Comparison of ENCODE assay signal across 11 cellular contexts in genomic region chr5:172909931-172910502, GRCh38. TPM values are rescaled to one million over a fixed set of nuclear protein-coding genes. Genes with fewer than 3 reads are reported as not detected.
A peak's percentile ranks its signal among the peaks of the same experiment; 100 is the strongest.
DNase-seq lines count a peak whose midpoint lies in the region; ATAC-seq, FAIRE-seq and TF ChIP-seq lines count a peak whose summit lies in the region.
"Had no signal": no experiment of that assay in that cellular context is flagged by ENCODE, and none has a peak within 500 bp of the region (broad histone marks: within the 10 kb centered on the region; RNA-seq: fewer than 3 reads in every experiment).

No MANE protein-coding gene starts in this region.

- H3K18ac ChIP-seq in trophoblast cell (ENCODE audit: low read length): no peak overlapping the region

- intact Hi-C loops in sciatic nerve (cut with DNase I): no loop called here

- FAIRE-seq in H54 (lab: Jason Lieb, UNC): no peak

- H3K27ac Mint-ChIP-seq in activated T-helper 17 cell treated with anti-CD3 and anti-CD28 coated beads, Interleukin-2, amount 50 U/mL, for 72 hours: no peak overlapping the region

- no peak overlapping the region for H2AK5ac ChIP-seq in trophoblast cell (ENCODE audit: low read length)

- H3K27me3 ChIP-seq in trophoblast cell (ENCODE audit: insufficient read depth, low read length): no peaks in the 10 kb centered on the region

- peaks cover 17 to 18% of the 10 kb centered on the region in 2 experiments for H3K4me1 ChIP-seq in trophoblast cell (ENCODE audit: control insufficient read depth in 1 of 2, insufficient read depth in 2 of 2, low read length in 2 of 2)

- no peak overlapping the region for H3K4me2 ChIP-seq in trophoblast cell (ENCODE audit: low read length)

- no peak overlapping the region for H2BK5ac ChIP-seq in trophoblast cell (ENCODE audit: low read depth, low read length, poor library complexity)

- no peak overlapping the region for H3K14ac ChIP-seq in trophoblast cell (ENCODE audit: low read length)

- peak; percentile 85 for DNase-seq in EL
- DNase-seq in fibroblast of the conjunctiva (ENCODE audit: low read depth): peak; percentile 78
- DNase-seq in sciatic nerve (ENCODE audit: low spot score): peak; percentile 59
- DNase-seq in H54 (ENCODE audit: insufficient read length, low spot score): no peak
- no peak for DNase-seq in trophoblast cell
- DNase-seq in DMS79 (lab: John Stamatoyannopoulos, UW): no peak
- DNase-seq: cerebellar nuclear complex, DND-41 had no signal

- H3K4ac ChIP-seq in trophoblast cell (ENCODE audit: low read depth, low read length): no peak overlapping the region

- no peak overlapping the region for H2BK120ac ChIP-seq in trophoblast cell (ENCODE audit: insufficient read depth, low read length, poor library complexity)

- peaks cover 17 to 19% of the 10 kb centered on the region in 2 experiments for H3K36me3 ChIP-seq in trophoblast cell (ENCODE audit: control insufficient read depth in 1 of 2, insufficient read depth in 2 of 2, low read length in 2 of 2)

- no peak overlapping the region for H3K4me3 ChIP-seq in trophoblast cell (ENCODE audit: low read depth, low read length)

- no peak overlapping the region for H3K23ac ChIP-seq in trophoblast cell (ENCODE audit: low read length)

- no peak overlapping the region for H3K4me3 Mint-ChIP-seq in activated T-helper 17 cell treated with anti-CD3 and anti-CD28 coated beads, Interleukin-2, amount 50 U/mL, for 72 hours
- H3K4me3 Mint-ChIP-seq: neural crest cell had no signal

- no peak overlapping the region for H4K12ac ChIP-seq in trophoblast cell (ENCODE audit: low read depth, low read length)

- H4K8ac ChIP-seq in trophoblast cell (ENCODE audit: low read depth, low read length): no peak overlapping the region

- no peak overlapping the region for H4K91ac ChIP-seq in trophoblast cell (ENCODE audit: low read depth, low read length)

- H3K27ac ChIP-seq in trophoblast cell (ENCODE audit: low read depth, low read length): no peak overlapping the region

- H3K27me3 Mint-ChIP-seq in activated T-helper 17 cell treated with anti-CD3 and anti-CD28 coated beads, Interleukin-2, amount 50 U/mL, for 72 hours: no peaks in the 10 kb centered on the region

- H3K79me1 ChIP-seq in trophoblast cell (ENCODE audit: low read length): peaks cover 14% of the 10 kb centered on the region

- H3K9ac ChIP-seq in trophoblast cell (ENCODE audit: low read length): no peak overlapping the region

- H3K79me2 ChIP-seq in trophoblast cell (ENCODE audit: control insufficient read depth, insufficient read depth, low read length, poor library complexity): peaks cover 4% of the 10 kb centered on the region

- no peak overlapping the region for H2AFZ ChIP-seq in trophoblast cell (ENCODE audit: insufficient read depth, low read length, poor library complexity)

- H3K4me1 Mint-ChIP-seq in activated T-helper 17 cell treated with anti-CD3 and anti-CD28 coated beads, Interleukin-2, amount 50 U/mL, for 72 hours: no peaks in the 10 kb centered on the region
- H3K4me1 Mint-ChIP-seq: neural crest cell had no signal

- H3K36me3 Mint-ChIP-seq in activated T-helper 17 cell treated with anti-CD3 and anti-CD28 coated beads, Interleukin-2, amount 50 U/mL, for 72 hours (ENCODE audit: low read depth): peaks cover 30% of the 10 kb centered on the region

- no peak for TF ChIP-seq POLR2A in H54 (IDR thresholded peaks at IDR 0.05; ENCODE audit: low read depth, low read length)

- no CpG with 5 or more reads among the region's 8 CpGs for WGBS in trophoblast cell (ENCODE audit: extremely low coverage, insufficient coverage, insufficient read length)

- no peaks in the 10 kb centered on the region for H3K9me3 Mint-ChIP-seq in activated T-helper 17 cell treated with anti-CD3 and anti-CD28 coated beads, Interleukin-2, amount 50 U/mL, for 72 hours
- H3K9me3 Mint-ChIP-seq: neural crest cell had no signal

- no peak overlapping the region for H2BK12ac ChIP-seq in trophoblast cell (ENCODE audit: low read length)

- no peaks in the 10 kb centered on the region for H3K9me3 ChIP-seq in trophoblast cell (ENCODE audit: insufficient read depth, low read depth, low read length)

- ATAC-seq in sciatic nerve: peak; percentile 46
- no peak for ATAC-seq in activated T-helper 17 cell treated with anti-CD3 and anti-CD28 coated beads, Interleukin-2, amount 50 U/mL, for 72 hours (replicated peaks)

TF ChIP-seq in PFSK-1, 5 proteins besides CTCF, POLR2A, EP300 and RAD21:
- no peak for TF ChIP-seq POLR2AphosphoS5 (IDR thresholded peaks at IDR 0.05; ENCODE audit: low read depth, low read length)
- TF ChIP-seq FOXP2 (optimal IDR thresholded peaks at IDR 0.05; ENCODE audit: borderline replicate concordance, extremely low read depth, extremely low read length, insufficient read depth): no peak
- TF ChIP-seq REST (IDR thresholded peaks at IDR 0.05; ENCODE audit: insufficient read depth in 1 of 2, low read depth in 2 of 2, low read length in 2 of 2): no peak
- peak; percentile 32; the same call in 1 of the 2 replicates for TF ChIP-seq TAF1 (IDR thresholded peaks at IDR 0.05; ENCODE audit: borderline replicate concordance, insufficient read depth, low read length)
- no peak for TF ChIP-seq SIN3A (IDR thresholded peaks at IDR 0.05; ENCODE audit: borderline replicate concordance, insufficient read depth, low read length)

RNA-seq across cellular contexts. Expression of gene RPL26L1, which starts 49.2 kb away (rescaled TPM):
- polyA plus RNA-seq in PFSK-1 (2012; ENCODE audit: insufficient read length, low read depth): 107 TPM
- total RNA-seq in sciatic nerve: 24.7 TPM
- 10 to 100 TPM; 31.8 to 64.9 TPM for total RNA-seq in activated T-helper 17 cell treated with anti-CD3 and anti-CD28 coated beads, Interleukin-2, amount 50 U/mL, for 72 hours
- 61.9 and 63.3 TPM in 2 replicates for polyA plus RNA-seq in trophoblast cell (2013)

Comparison
In these comparisons a context has a peak if more than half of its experiments do, and no peak if none do; other contexts are left out.
1. DNase-seq: peak in EL (single experiment), fibroblast of the conjunctiva (single experiment) and sciatic nerve (single experiment); none in H54 (single experiment), trophoblast cell (0 of 2) and DMS79 (single experiment).